ENCODE assay signal across 2 cellular contexts in genomic region chr9:84151236-84151635, GRCh38.
TF ChIP-seq lines count a peak whose summit lies in the region.

No MANE protein-coding gene starts in this region.

TF ChIP-seq in GM23338, 12 proteins besides CTCF, POLR2A, EP300 and RAD21:
- TF ChIP-seq ZNF462 (CRISPR knock-in tag; IDR thresholded peaks at IDR 0.05) (peak; percentile 18; the same call in 1 of the 2 replicates), ZNF114 (CRISPR knock-in tag; IDR thresholded peaks at IDR 0.05) (no peak), ETS1 (IDR thresholded peaks at IDR 0.05) (no peak), POLR2AphosphoS5 (IDR thresholded peaks at IDR 0.05; ENCODE audit: low read depth) (peak; percentile 56)

TF ChIP-seq in HepG2, 621 proteins besides CTCF, POLR2A, EP300 and RAD21:
- TF ChIP-seq MEF2D (CRISPR knock-in tag; IDR thresholded peaks at IDR 0.05): no peak
- TF ChIP-seq NR2F2 (IDR thresholded peaks at IDR 0.05; ENCODE audit: borderline replicate concordance, low read depth): no peak
- no peak for TF ChIP-seq ZNF3 (CRISPR knock-in tag; IDR thresholded peaks at IDR 0.05)
- TF ChIP-seq CSRNP1 (CRISPR knock-in tag; IDR thresholded peaks at IDR 0.05): no peak
- no peak for TF ChIP-seq CBFB (CRISPR knock-in tag; IDR thresholded peaks at IDR 0.05)
- no peak for TF ChIP-seq KAT7 (CRISPR knock-in tag; IDR thresholded peaks at IDR 0.05; ENCODE audit: borderline replicate concordance)
- no peak for TF ChIP-seq ZNF740 (CRISPR knock-in tag; IDR thresholded peaks at IDR 0.05)
- no peak for TF ChIP-seq BORCS8-MEF2B (CRISPR knock-in tag; IDR thresholded peaks at IDR 0.05)
TF ChIP-seq in HepG2: peak in this region for 0.
